In the genomic region with DNA sequence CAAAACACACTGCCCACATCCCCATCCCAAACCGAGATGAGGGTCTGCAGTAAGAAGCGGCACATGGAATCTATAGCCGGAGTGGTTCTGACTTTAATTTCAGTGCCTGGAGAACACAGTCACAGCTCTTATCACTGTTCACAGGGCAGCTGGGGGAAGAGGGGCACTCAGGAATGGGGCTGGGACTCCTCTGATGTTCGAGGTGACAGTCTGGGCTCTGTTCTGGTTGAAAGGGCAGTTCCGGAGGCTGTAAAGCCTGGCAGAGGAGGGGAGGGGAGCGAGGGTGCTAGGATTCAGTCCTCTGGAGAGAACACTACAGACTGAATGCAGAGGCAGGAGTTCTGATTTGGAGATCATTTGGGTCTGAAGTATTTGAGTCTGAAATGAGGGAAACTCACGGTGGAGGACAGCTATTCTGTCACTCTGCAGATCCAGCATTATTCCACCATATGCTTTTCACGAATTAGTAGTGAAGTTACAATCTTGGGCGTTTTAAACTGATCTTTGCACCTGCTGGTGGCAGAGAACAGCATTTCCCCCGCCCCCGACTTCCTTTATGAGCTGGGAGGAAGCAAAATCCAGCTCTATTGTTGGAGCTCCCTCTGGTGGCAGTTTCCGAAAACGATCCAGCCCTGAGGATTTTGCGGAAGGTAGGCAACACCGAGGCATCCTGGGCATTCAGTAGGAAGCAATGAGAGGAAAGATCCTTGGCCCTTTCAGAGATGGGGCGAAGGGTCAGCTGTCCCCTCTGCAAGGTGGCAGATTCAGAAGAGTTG, we compare ENCODE assay signal across 8 cellular contexts.
A peak's percentile ranks its signal among the peaks of the same experiment; 100 is the strongest.
DNase-seq lines count a peak whose midpoint lies in the region; ATAC-seq lines count a peak whose summit lies in the region.

No MANE protein-coding gene starts in this region.

- peak; percentile 36 for DNase-seq in NK-92 treated with Interleukin-12 subunit alpha and Interleukin-12 subunit beta, amount 100 ng/mL, for 24 hours (lab: John Stamatoyannopoulos, UW)
- DNase-seq in NK-92 (lab: John Stamatoyannopoulos, UW; ENCODE audit: unreplicated experiment) (no peak), NCI-H187 (lab: John Stamatoyannopoulos, UW) (peak; percentile 65 to 75), UCSD-AML1 (lab: John Stamatoyannopoulos, UW; ENCODE audit: unreplicated experiment) (peak; percentile 80), T47D (ENCODE audit: low read depth in 1 of 2, low spot score in 1 of 2) (peak; percentile 71 to 80), inferior parietal cortex (ENCODE audit: extremely low spot score) (peak; percentile 94), smooth muscle cell of the brain vasculature (ENCODE audit: low read depth, low spot score) (peak; percentile 36)

- in situ Hi-C loops in T47D (cut with HindIII; ENCODE audit: low pct_unique_long_range_greater_than_20kb, low sequenced_read_pairs), result no loop called here

- peak; percentile 79 for ATAC-seq in HG02938 (IDR thresholded peaks at IDR 0.05; ENCODE audit: unreplicated experiment)
